In the genomic region with DNA sequence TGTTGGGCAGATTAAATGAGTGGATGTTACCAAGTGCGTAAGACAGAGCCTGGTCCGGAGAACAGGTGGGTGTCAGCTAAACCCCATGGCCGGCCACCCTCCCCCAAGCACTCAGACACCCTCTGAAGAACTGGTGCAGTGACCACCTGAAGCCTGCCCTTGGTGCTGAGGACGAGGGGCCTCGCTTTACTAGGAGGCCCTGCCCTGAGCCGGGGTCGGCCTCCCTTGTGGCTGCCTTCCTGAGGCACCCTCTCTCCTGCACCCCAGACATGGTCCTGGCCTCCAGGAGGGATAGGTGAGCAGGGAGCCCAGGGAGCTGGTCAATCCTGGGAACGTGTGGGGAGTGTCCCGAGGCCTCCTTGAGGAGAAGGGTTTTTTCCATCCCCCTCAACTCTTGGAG, we compare ENCODE assay signal across 17 cellular contexts. TPM values are rescaled to one million over a fixed set of nuclear protein-coding genes. Genes with fewer than 3 reads are reported as not detected.
A peak's percentile ranks its signal among the peaks of the same experiment; 100 is the strongest.
DNase-seq lines count a peak whose midpoint lies in the region; ATAC-seq, FAIRE-seq and TF ChIP-seq lines count a peak whose summit lies in the region.
"Had no signal": no experiment of that assay in that cellular context is flagged by ENCODE, and none has a peak within 500 bp of the region (broad histone marks: within the 10 kb centered on the region; RNA-seq: fewer than 3 reads in every experiment).

No MANE protein-coding gene starts in this region.

- H3K27me3 Mint-ChIP-seq in H9 (ENCODE audit: low read depth) = peaks cover 67% of the 10 kb centered on the region

- peak; percentile 22 for DNase-seq in activated effector memory CD4-positive, alpha-beta T cell treated with anti-CD3 and anti-CD28 coated beads, Interleukin-2, amount 50 U/mL, for 16 hours
- DNase-seq in activated effector memory CD4-positive, alpha-beta T cell treated with Interleukin-2 at 50 U/mL for 16 hours = no peak
- peak; percentile 18 for DNase-seq in H9
- DNase-seq in kidney = peak; percentile 60
- peak; percentile 5 to 26 for DNase-seq in psoas muscle
- DNase-seq in NCI-H2171 treated with DMSO at 0.1 percent for 48 hours (lab: John Stamatoyannopoulos, UW) = no peak
- DNase-seq in foreskin keratinocyte = no peak
- DNase-seq: DMS79, GM23248, NCI-H1930, NCI-H510A, NCI-H82 had no signal

- TF ChIP-seq CTCF in H9 (conservative IDR thresholded peaks at IDR 0.05) (no peak), kidney (IDR thresholded peaks at IDR 0.05; ENCODE audit: borderline replicate concordance, extremely low read depth, insufficient read depth) (no peak), psoas muscle (IDR thresholded peaks at IDR 0.05) (no peak), foreskin keratinocyte (conservative IDR thresholded peaks at IDR 0.05) (no peak)

- H3K9me3 ChIP-seq in H9 (ENCODE audit: control insufficient read depth, low read depth, low read length) (no peaks in the 10 kb centered on the region), kidney (ENCODE audit: control insufficient read depth in 1 of 2, low read length in 2 of 2) (peaks cover 2 to 4% of the 10 kb centered on the region in 2 donors), psoas muscle (peaks cover 9% of the 10 kb centered on the region)

- H3K27me3 ChIP-seq in H9 (ENCODE audit: insufficient read depth, low read length) = peaks cover 19% of the 10 kb centered on the region
- H3K27me3 ChIP-seq in psoas muscle (ENCODE audit: insufficient read depth in 3 of 3, low read length in 2 of 3) = peaks cover 0 to 55% (median 21%) of the 10 kb centered on the region in 3 donors
- peaks cover 52% of the 10 kb centered on the region for H3K27me3 ChIP-seq in foreskin keratinocyte

- no peak overlapping the region for H4K5ac ChIP-seq in H9 (ENCODE audit: insufficient read length, low read depth, low read length)

- no peak overlapping the region for H2BK5ac ChIP-seq in H9 (ENCODE audit: insufficient read length, low read length)

- H3K79me2 ChIP-seq in H9 (ENCODE audit: insufficient read depth, low read length) = no peaks in the 10 kb centered on the region

- no peak overlapping the region for H4K8ac ChIP-seq in H9 (replicated peaks; ENCODE audit: insufficient read length, low read depth, low read length)

- H2AFZ ChIP-seq in H9 (ENCODE audit: low read length) = no peak overlapping the region
- H2AFZ ChIP-seq: GM23248 had no signal

- H3K4me1 ChIP-seq in H9 (ENCODE audit: insufficient read depth, low read length) (no peaks in the 10 kb centered on the region), kidney (ENCODE audit: control insufficient read depth in 1 of 2, insufficient read depth in 1 of 2, low read depth in 1 of 2, low read length in 2 of 2) (peaks cover 0 to 5% of the 10 kb centered on the region in 2 donors), psoas muscle (peaks cover 9% of the 10 kb centered on the region), foreskin keratinocyte (no peaks in the 10 kb centered on the region)

- FAIRE-seq in kidney (lab: Jason Lieb, UNC) = no peak
- FAIRE-seq: D721Med had no signal

- H3K79me1 ChIP-seq in H9 (ENCODE audit: insufficient read depth, low read depth, low read length, poor library complexity, severe bottlenecking) = no peaks in the 10 kb centered on the region

- peaks cover 17% of the 10 kb centered on the region in 2 experiments for H3K9me3 Mint-ChIP-seq in H9

- no peak overlapping the region for H2BK12ac ChIP-seq in H9 (ENCODE audit: insufficient read length, low read depth, low read length)

- peaks cover 9 to 18% of the 10 kb centered on the region in 2 experiments for H3K4me1 Mint-ChIP-seq in H9

- no peak overlapping the region for H3K4ac ChIP-seq in H9 (ENCODE audit: low read depth, low read length)

- no peak overlapping the region for H3K27ac Mint-ChIP-seq in H9
- H3K27ac Mint-ChIP-seq: CD8-positive, alpha-beta memory T cell had no signal

- H3K36me3 ChIP-seq in kidney (ENCODE audit: control insufficient read depth in 1 of 2, insufficient read depth in 2 of 2, low read length in 2 of 2) = no peaks in the 10 kb centered on the region
- H3K36me3 ChIP-seq in psoas muscle (ENCODE audit: insufficient read depth in 1 of 2, low read depth in 1 of 2) = no peaks in the 10 kb centered on the region
- H3K36me3 ChIP-seq: BLaER1 had no signal

- H2BK120ac ChIP-seq in H9 (ENCODE audit: low read depth, low read length, poor library complexity, severe bottlenecking) = no peak overlapping the region

- intact Hi-C loops in kidney (cut with DNase I) = no loop called here
- intact Hi-C loops in psoas muscle (cut with DNase I) = loop anchor here in 1 of 2 donors (10.0 kb wide), 1 partner anchor 211 kb away; no protein-coding TSS in a partner anchor

- H3K9ac ChIP-seq in H9 (ENCODE audit: extremely low read depth, insufficient read length, low read length) (no peak overlapping the region), kidney (ENCODE audit: low read length in 2 of 2) (no peak overlapping the region)
- H3K9ac ChIP-seq: BLaER1, GM23248 had no signal

- no peak overlapping the region for H3K56ac ChIP-seq in H9 (ENCODE audit: insufficient read length, low read depth, low read length)

- no peak overlapping the region for H3K4me2 ChIP-seq in H9 (ENCODE audit: insufficient read depth, insufficient read length, low read length)

- H4K20me1 ChIP-seq in H9 (ENCODE audit: control insufficient read depth, insufficient read depth, insufficient read length) = peaks cover 2% of the 10 kb centered on the region

- H3K4me3 Mint-ChIP-seq in H9 = no peak overlapping the region

- H3K23me2 ChIP-seq in H9 (ENCODE audit: insufficient read length, low read depth, low read length, poor library complexity, severe bottlenecking) = peaks cover 13% of the 10 kb centered on the region

- no peak overlapping the region for H2BK15ac ChIP-seq in H9 (ENCODE audit: low read depth, low read length)

- no peak overlapping the region for H3T11ph ChIP-seq in H9 (ENCODE audit: low read length)

- H3K23ac ChIP-seq in H9 (ENCODE audit: insufficient read length, low read depth, low read length) = no peak overlapping the region

- ATAC-seq in psoas muscle = no peak
- ATAC-seq in GM21717 (IDR thresholded peaks at IDR 0.05; ENCODE audit: unreplicated experiment) = no peak
- no peak for ATAC-seq in foreskin keratinocyte

- no CpG with 5 or more reads among the region's 9 CpGs for WGBS in H9 (ENCODE audit: extremely low coverage, insufficient read length, low lambda C conversion rate)
- 79 to 85% (median 81%) methylated on average over 9 of the region's 9 CpGs for WGBS in psoas muscle, 3 donors

- peaks cover 0 to 11% (median 7%) of the 10 kb centered on the region in 3 experiments; a peak in 3 of 7 replicates for H3K36me3 Mint-ChIP-seq in H9 (ENCODE audit: insufficient read depth in 1 of 3, low read depth in 3 of 3)
- H3K36me3 Mint-ChIP-seq: CD8-positive, alpha-beta memory T cell had no signal

- no peak overlapping the region for H3K27ac ChIP-seq in H9 (ENCODE audit: insufficient read length, low read depth, low read length)
- H3K27ac ChIP-seq in kidney (ENCODE audit: low read depth in 2 of 2, low read length in 2 of 2) = no peak overlapping the region
- no peak overlapping the region for H3K27ac ChIP-seq in psoas muscle
- H3K27ac ChIP-seq in foreskin keratinocyte = no peak overlapping the region
- H3K27ac ChIP-seq: BLaER1, GM23248 had no signal

- no peak overlapping the region for H3K4me3 ChIP-seq in kidney (ENCODE audit: low read length in 2 of 2)
- H3K4me3 ChIP-seq in psoas muscle = no peak overlapping the region
- H3K4me3 ChIP-seq: BLaER1, GM23248 had no signal

- H4K91ac ChIP-seq in H9 (ENCODE audit: insufficient read length, low read depth, low read length) = no peak overlapping the region

- no peak overlapping the region for H2AK5ac ChIP-seq in H9 (ENCODE audit: insufficient read length, low read length)

- no peak overlapping the region for H3K14ac ChIP-seq in H9 (ENCODE audit: insufficient read depth, low read length)

- no peak overlapping the region for H2BK20ac ChIP-seq in H9 (ENCODE audit: low read depth, low read length, poor library complexity, severe bottlenecking)

- no peak overlapping the region for H3K18ac ChIP-seq in H9 (ENCODE audit: insufficient read length, low read depth, low read length)

RNA-seq across cellular contexts. Expression of a gene that starts 4.9 kb away (rescaled TPM):
- total RNA-seq in H9 (2021) = 43.0 and 44.2 TPM in 2 replicates
- 12.3 TPM for total RNA-seq in kidney
- polyA plus RNA-seq in kidney (ENCODE audit: insufficient read depth, low read depth, low replicate concordance) = 2.3 TPM
- total RNA-seq in psoas muscle = 1 to 10 TPM; 1.8 to 3.2 (median 2.3) TPM
- 1 to 10 TPM in 2 of 3 donors, under 1 TPM in 1; 0.99 to 1.6 (median 1.4) TPM for polyA plus RNA-seq in psoas muscle
- total RNA-seq in foreskin keratinocyte = 1.3 and 2.0 TPM in 2 replicates
- 0.42 and 0.53 TPM in 2 replicates for polyA plus RNA-seq in foreskin keratinocyte
- total RNA-seq: GM23248 had no signal
- polyA plus RNA-seq: CD8-positive, alpha-beta memory T cell; GM23248 had no signal

RNA-seq across cellular contexts. Expression of a gene that starts 48.0 kb away (rescaled TPM):
- total RNA-seq in H9 (2021) (0.24 and 0.33 TPM in 2 replicates), kidney (2.5 TPM), psoas muscle (under 1 TPM in 3 of 4 donors, not detected in 1; 0.15 to 0.84 (median 0.51) TPM), foreskin keratinocyte (0.11 and 0.14 TPM in 2 replicates)
- polyA plus RNA-seq in kidney (ENCODE audit: insufficient read depth, low read depth, low replicate concordance) (58.1 TPM), psoas muscle (under 1 TPM; 0.04 to 0.61 (median 0.06) TPM), foreskin keratinocyte (0.08 TPM in 1 of 2 replicates, not detected in the other)
- total RNA-seq: A172; CD8-positive, alpha-beta memory T cell; GM23248 had no signal
- polyA plus RNA-seq: CD8-positive, alpha-beta memory T cell; GM23248 had no signal

Comparison
In these comparisons a context has a peak if more than half of its experiments do, and no peak if none do; other contexts are left out.
1. DNase-seq: peak in activated effector memory CD4-positive, alpha-beta T cell treated with anti-CD3 and anti-CD28 coated beads, Interleukin-2, amount 50 U/mL, for 16 hours (single experiment), H9 (single experiment), kidney (single experiment) and psoas muscle (2 of 2); none in activated effector memory CD4-positive, alpha-beta T cell treated with Interleukin-2 at 50 U/mL for 16 hours (single experiment), NCI-H2171 treated with DMSO at 0.1 percent for 48 hours (single experiment) and foreskin keratinocyte (0 of 2).